In genomic region chr5:124481419-124481818, GRCh38 we compare ENCODE assay signal across 18 cellular contexts.
DNase-seq lines count a peak whose midpoint lies in the region; ATAC-seq and TF ChIP-seq lines count a peak whose summit lies in the region.
"Had no signal": no experiment of that assay in that cellular context is flagged by ENCODE, and none has a peak within 500 bp of the region (broad histone marks: within the 10 kb centered on the region; RNA-seq: fewer than 3 reads in every experiment).

No MANE protein-coding gene starts in this region.

- peak; percentile 67 for ATAC-seq in GM18868 (IDR thresholded peaks at IDR 0.05; ENCODE audit: unreplicated experiment)
- ATAC-seq in CD4-positive, alpha-beta T cell (ENCODE audit: poor library complexity): no peak

- no peak overlapping the region for H3K4me3 Mint-ChIP-seq in brain
- no peak overlapping the region for H3K4me3 Mint-ChIP-seq in CD4-positive, alpha-beta T cell
- no peak overlapping the region for H3K4me3 Mint-ChIP-seq in T-helper 2 cell treated with Interferon-gamma antibody and Interleukin-4, amounts not matched to agents 5 μg/mL and 100 μg/mL, for 36 hours
- H3K4me3 Mint-ChIP-seq: B cell; CD4-positive, CD25-positive, alpha-beta regulatory T cell; CD8-positive, alpha-beta memory T cell had no signal

- TF ChIP-seq CTCF in brain (conservative IDR thresholded peaks at IDR 0.05): no peak
- no peak for TF ChIP-seq CTCF in CD4-positive, alpha-beta T cell (IDR thresholded peaks at IDR 0.05)

- peak overlapping the region in 3 of 5 experiments; percentile 37 to 90 (median 68) for H3K27ac Mint-ChIP-seq in brain
- no peak overlapping the region for H3K27ac Mint-ChIP-seq in CD4-positive, alpha-beta T cell
- no peak overlapping the region for H3K27ac Mint-ChIP-seq in T-helper 2 cell treated with Interferon-gamma antibody and Interleukin-4, amounts not matched to agents 5 μg/mL and 100 μg/mL, for 36 hours
- H3K27ac Mint-ChIP-seq: B cell; CD4-positive, CD25-positive, alpha-beta regulatory T cell; CD8-positive, alpha-beta memory T cell had no signal

- CTCF ChIA-PET in CD4-positive, alpha-beta T cell (lab: Charles Lee): no interaction called here

- peak; percentile 9 for DNase-seq in DMS79 (lab: John Stamatoyannopoulos, UW)
- DNase-seq in NCI-H69 (lab: John Stamatoyannopoulos, UW): peak; percentile 88
- no peak for DNase-seq in CD4-positive, alpha-beta T cell
- no peak for DNase-seq in DMS53 (lab: John Stamatoyannopoulos, UW)
- no peak for DNase-seq in T-helper 2 cell treated with Interferon-gamma antibody and Interleukin-4, amounts not matched to agents 5 μg/mL and 100 μg/mL, for 36 hours (ENCODE audit: low spot score)
- no peak for DNase-seq in hippocampal formation (lab: John Stamatoyannopoulos, UW)
- DNase-seq: Calu3; CD4-positive, CD25-positive, alpha-beta regulatory T cell; CD8-positive, alpha-beta memory T cell; GF-D8; GM23248; H7; HCEC 1CT had no signal

- H3K4me1 Mint-ChIP-seq in brain: peaks cover 53% of the 10 kb centered on the region
- H3K4me1 Mint-ChIP-seq in CD4-positive, alpha-beta T cell (ENCODE audit: low read depth): no peaks in the 10 kb centered on the region
- no peaks in the 10 kb centered on the region for H3K4me1 Mint-ChIP-seq in T-helper 2 cell treated with Interferon-gamma antibody and Interleukin-4, amounts not matched to agents 5 μg/mL and 100 μg/mL, for 36 hours (ENCODE audit: low read depth)
- H3K4me1 Mint-ChIP-seq: B cell; CD4-positive, CD25-positive, alpha-beta regulatory T cell; CD8-positive, alpha-beta memory T cell had no signal

- no peaks in the 10 kb centered on the region for H3K27me3 ChIP-seq in CD4-positive, alpha-beta T cell (ENCODE audit: control insufficient read depth, insufficient read depth, low read length)
- H3K27me3 ChIP-seq: BLaER1 had no signal

- POLR2A ChIA-PET in CD4-positive, alpha-beta T cell (lab: Charles Lee): no interaction called here

- intact Hi-C loops in CD4-positive, alpha-beta T cell (cut with DNase I, micrococcal nuclease): no loop called here

- no peak overlapping the region for H3K27ac ChIP-seq in CD4-positive, alpha-beta T cell (ENCODE audit: low read depth, low read length)
- H3K27ac ChIP-seq: BLaER1, C4-2B, GM23248 had no signal

- H3K36me3 Mint-ChIP-seq in brain: peaks cover 5% of the 10 kb centered on the region
- H3K36me3 Mint-ChIP-seq in CD4-positive, alpha-beta T cell (ENCODE audit: low read depth): no peaks in the 10 kb centered on the region
- no peaks in the 10 kb centered on the region for H3K36me3 Mint-ChIP-seq in T-helper 2 cell treated with Interferon-gamma antibody and Interleukin-4, amounts not matched to agents 5 μg/mL and 100 μg/mL, for 36 hours (ENCODE audit: low read depth)
- H3K36me3 Mint-ChIP-seq: CD4-positive, CD25-positive, alpha-beta regulatory T cell; CD8-positive, alpha-beta memory T cell had no signal

- peaks cover 0 to 13% (median 7%) of the 10 kb centered on the region in 5 experiments for H3K9me3 Mint-ChIP-seq in brain
- peaks cover 5% of the 10 kb centered on the region for H3K9me3 Mint-ChIP-seq in CD4-positive, alpha-beta T cell
- H3K9me3 Mint-ChIP-seq in T-helper 2 cell treated with Interferon-gamma antibody and Interleukin-4, amounts not matched to agents 5 μg/mL and 100 μg/mL, for 36 hours: no peaks in the 10 kb centered on the region

- no peaks in the 10 kb centered on the region for H3K9me3 ChIP-seq in CD4-positive, alpha-beta T cell (ENCODE audit: control insufficient read depth, low read length)

- H3K27me3 Mint-ChIP-seq in brain: no peaks in the 10 kb centered on the region
- no peaks in the 10 kb centered on the region for H3K27me3 Mint-ChIP-seq in CD4-positive, alpha-beta T cell
- H3K27me3 Mint-ChIP-seq in T-helper 2 cell treated with Interferon-gamma antibody and Interleukin-4, amounts not matched to agents 5 μg/mL and 100 μg/mL, for 36 hours (ENCODE audit: low read depth): no peaks in the 10 kb centered on the region
- H3K27me3 Mint-ChIP-seq: B cell; CD4-positive, CD25-positive, alpha-beta regulatory T cell; CD8-positive, alpha-beta memory T cell had no signal

Comparison
In these comparisons a context has a peak if more than half of its experiments do, and no peak if none do; other contexts are left out.
1. DNase-seq: peak in DMS79 (single experiment) and NCI-H69 (single experiment); none in CD4-positive, alpha-beta T cell (0 of 10), DMS53 (single experiment), T-helper 2 cell treated with Interferon-gamma antibody and Interleukin-4, amounts not matched to agents 5 μg/mL and 100 μg/mL, for 36 hours (single experiment) and hippocampal formation (0 of 2).
2. H3K27ac Mint-ChIP-seq: peak in brain (3 of 5); none in CD4-positive, alpha-beta T cell (single experiment) and T-helper 2 cell treated with Interferon-gamma antibody and Interleukin-4, amounts not matched to agents 5 μg/mL and 100 μg/mL, for 36 hours (single experiment).